Comparison of ENCODE assay signal across 8 cellular contexts in genomic region chr11:134069426-134069921, GRCh38. TPM values are rescaled to one million over a fixed set of nuclear protein-coding genes. Genes with fewer than 3 reads are reported as not detected.
DNase-seq lines count a peak whose midpoint lies in the region; ATAC-seq and TF ChIP-seq lines count a peak whose summit lies in the region.

No MANE protein-coding gene starts in this region.

- CTCF ChIA-PET in activated B cell treated with CpG ODN at 0.5 μM for 24 hours (lab: Charles Lee): interaction anchor here (1.5 kb wide), 1 partner anchor 19 kb away, joined by 13 read pairs; no protein-coding TSS in a partner anchor

- no peak for TF ChIP-seq POLR2A in prostate gland (IDR thresholded peaks at IDR 0.05)

- peak overlapping the region; percentile 53 for H3K27ac Mint-ChIP-seq in activated B cell treated with CpG ODN at 0.5 μM for 24 hours

- H3K9me3 Mint-ChIP-seq in activated B cell treated with CpG ODN at 0.5 μM for 24 hours: no peaks in the 10 kb centered on the region

- H3K4me1 ChIP-seq in left ventricle myocardium inferior: peaks cover 26% of the 10 kb centered on the region
- no peaks in the 10 kb centered on the region for H3K4me1 ChIP-seq in prostate gland (replicated peaks)

- TF ChIP-seq CTCF in activated B cell treated with CpG ODN at 0.5 μM for 24 hours (IDR thresholded peaks at IDR 0.05): no peak
- TF ChIP-seq CTCF in left ventricle myocardium inferior (IDR thresholded peaks at IDR 0.05; ENCODE audit: borderline replicate concordance): no peak
- no peak for TF ChIP-seq CTCF in prostate gland (IDR thresholded peaks at IDR 0.05)

- DNase-seq in NCI-H82 (lab: John Stamatoyannopoulos, UW): peak; percentile 56
- DNase-seq in NCI-H82 treated with DMSO at 0.1 percent for 48 hours (lab: John Stamatoyannopoulos, UW; ENCODE audit: unreplicated experiment): no peak
- no peak for DNase-seq in activated B cell treated with CpG ODN at 0.5 μM for 24 hours
- no peak for DNase-seq in left ventricle myocardium inferior
- no peak for DNase-seq in prostate gland (ENCODE audit: low spot score)

- POLR2A ChIA-PET in activated B cell treated with CpG ODN at 0.5 μM for 24 hours (lab: Charles Lee): interaction anchor here (1.2 to 1.7 kb wide), 3 partner anchors 19 to 154 kb away, joined by 5 to 14 read pairs (median 6); partner anchors contain the start of genes NCAPD3 and VPS26B

- H3K36me3 Mint-ChIP-seq in activated B cell treated with CpG ODN at 0.5 μM for 24 hours (ENCODE audit: low read depth): peaks cover 2% of the 10 kb centered on the region

- peaks cover 7% of the 10 kb centered on the region for H3K27me3 Mint-ChIP-seq in activated B cell treated with CpG ODN at 0.5 μM for 24 hours

- H3K27ac ChIP-seq in left ventricle myocardium inferior (replicated peaks): peak overlapping the region; percentile 87
- H3K27ac ChIP-seq in prostate gland: peak overlapping the region; percentile 77 to 82

- H3K9me3 ChIP-seq in left ventricle myocardium inferior (replicated peaks) (no peaks in the 10 kb centered on the region), prostate gland (no peaks in the 10 kb centered on the region)

- H3K36me3 ChIP-seq in left ventricle myocardium inferior: no peaks in the 10 kb centered on the region
- no peaks in the 10 kb centered on the region for H3K36me3 ChIP-seq in prostate gland

- 10% methylated on average over 27 of the region's 36 CpGs for WGBS in prostate gland

- H3K4me1 Mint-ChIP-seq in activated B cell treated with CpG ODN at 0.5 μM for 24 hours: peaks cover 47% of the 10 kb centered on the region

- ATAC-seq in activated B cell treated with CpG ODN at 0.5 μM for 24 hours (ENCODE audit: low read depth) (no peak), GM19452 (IDR thresholded peaks at IDR 0.05; ENCODE audit: unreplicated experiment) (no peak), GM21825 (IDR thresholded peaks at IDR 0.05; ENCODE audit: unreplicated experiment) (no peak), HG03457 (IDR thresholded peaks at IDR 0.05; ENCODE audit: unreplicated experiment) (no peak)

- intact Hi-C loops in activated B cell treated with CpG ODN at 0.5 μM for 24 hours (cut with micrococcal nuclease): loop anchor here (1.0 kb wide), 2 partner anchors 155 to 184 kb away; partner anchors contain the start of genes ACAD8, THYN1 and VPS26B
- intact Hi-C loops in left ventricle myocardium inferior (cut with micrococcal nuclease): no loop called here
- intact Hi-C loops in prostate gland (cut with DNase I): loop anchor here (5.0 kb wide), 1 partner anchor 53 kb away; no protein-coding TSS in a partner anchor

- H3K27me3 ChIP-seq in left ventricle myocardium inferior (ENCODE audit: low read depth): no peaks in the 10 kb centered on the region
- no peaks in the 10 kb centered on the region for H3K27me3 ChIP-seq in prostate gland (replicated peaks; ENCODE audit: insufficient read depth)

- H3K4me3 ChIP-seq in left ventricle myocardium inferior (peak overlapping the region; percentile 81), prostate gland (peak overlapping the region; percentile 63 to 65)

- H3K4me3 Mint-ChIP-seq in activated B cell treated with CpG ODN at 0.5 μM for 24 hours: peak overlapping the region; percentile 95

RNA-seq across cellular contexts. Expression of gene JAM3, which starts 0.6 kb away (rescaled TPM):
- total RNA-seq in activated B cell treated with CpG ODN at 0.5 μM for 24 hours (16.2 and 17.6 TPM in 2 replicates), left ventricle myocardium inferior (36.2 TPM), prostate gland (100 to 1,000 TPM in 1 of 2 donors, 10 to 100 TPM in 1; 21.3 to 157 TPM)
